In the genomic region with DNA sequence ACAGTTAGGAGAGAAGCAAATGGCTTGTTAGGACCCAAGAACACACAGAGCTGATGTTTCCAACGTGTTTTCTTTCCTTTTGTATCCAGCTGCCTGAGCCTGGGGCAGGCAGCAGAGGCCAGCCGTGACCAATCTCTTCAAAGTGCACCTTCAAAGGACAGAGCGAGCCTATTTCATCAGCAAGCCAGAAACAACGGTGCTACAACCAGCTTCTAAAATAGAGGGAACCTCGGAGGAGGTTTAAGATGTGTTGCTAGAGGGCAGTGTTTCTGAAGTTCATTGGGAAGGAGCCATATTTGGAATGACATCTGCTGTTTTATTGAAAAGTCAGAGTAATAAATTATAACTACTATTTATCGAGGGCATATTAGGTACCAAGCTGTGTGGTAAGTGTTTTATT, we compare ENCODE assay signal across 10 cellular contexts. TPM values are rescaled to one million over a fixed set of nuclear protein-coding genes. Genes with fewer than 3 reads are reported as not detected.
DNase-seq lines count a peak whose midpoint lies in the region; ATAC-seq and TF ChIP-seq lines count a peak whose summit lies in the region.
"Had no signal": no experiment of that assay in that cellular context is flagged by ENCODE, and none has a peak within 500 bp of the region (broad histone marks: within the 10 kb centered on the region; RNA-seq: fewer than 3 reads in every experiment).

No MANE protein-coding gene starts in this region.

- H3F3A ChIP-seq in PC-9 (ENCODE audit: insufficient read depth, low read depth): no peaks in the 10 kb centered on the region

- TF ChIP-seq CTCF in HFFc6 (IDR thresholded peaks at IDR 0.05) (peak; percentile 61), PC-9 (conservative IDR thresholded peaks at IDR 0.05) (no peak; the same call in 1 of the 2 replicates), fibroblast of pulmonary artery (IDR thresholded peaks at IDR 0.05; ENCODE audit: low read length, missing control alignments) (peak; percentile 4), psoas muscle (IDR thresholded peaks at IDR 0.05) (no peak)

- H3K4me3 ChIP-seq in PC-9 (no peak overlapping the region), fibroblast of pulmonary artery (replicated peaks; ENCODE audit: low read depth, low read length) (no peak overlapping the region), psoas muscle (no peak overlapping the region)

- H3K4me3 Mint-ChIP-seq in HFFc6: no peak overlapping the region
- H3K4me3 Mint-ChIP-seq in activated T-cell treated with anti-CD3 and anti-CD28 coated beads, Interleukin-2, amount 50 U/mL, for 4 hours: no peak overlapping the region

- H3K9me2 ChIP-seq in PC-9 (ENCODE audit: insufficient read depth): no peaks in the 10 kb centered on the region

- H3K4me2 ChIP-seq in PC-9: no peak overlapping the region

- POLR2A ChIA-PET in PC-9 (lab: Charles Lee; ENCODE audit: unreplicated experiment): no interaction called here

- H3K4me1 Mint-ChIP-seq in HFFc6 (ENCODE audit: low read depth): peaks cover 4% of the 10 kb centered on the region; the same call in 1 of the 2 replicates
- H3K4me1 Mint-ChIP-seq in activated T-cell treated with anti-CD3 and anti-CD28 coated beads, Interleukin-2, amount 50 U/mL, for 4 hours (ENCODE audit: low read depth): no peaks in the 10 kb centered on the region

- no peaks in the 10 kb centered on the region for H3K27me3 ChIP-seq in PC-9 (ENCODE audit: insufficient read depth, low read depth)
- H3K27me3 ChIP-seq in psoas muscle (ENCODE audit: insufficient read depth in 3 of 3, low read length in 2 of 3): no peaks in the 10 kb centered on the region

- H4K20me1 ChIP-seq in PC-9 (ENCODE audit: insufficient read depth): no peaks in the 10 kb centered on the region

- H3K9me3 ChIP-seq in PC-9 (ENCODE audit: insufficient read depth, low read depth) (peaks cover 4% of the 10 kb centered on the region; the same call in 1 of the 2 replicates), psoas muscle (no peaks in the 10 kb centered on the region)

- H3K27ac ChIP-seq in PC-9 (no peak overlapping the region), psoas muscle (no peak overlapping the region)

- no peaks in the 10 kb centered on the region for H3K79me2 ChIP-seq in PC-9 (ENCODE audit: low read depth)

- CTCF ChIA-PET in PC-9 (lab: Charles Lee): interaction anchor here (0.6 kb wide), 1 partner anchor 1176 kb away, joined by 3 read pairs; no protein-coding TSS in a partner anchor

- H3K27me3 Mint-ChIP-seq in HFFc6 (ENCODE audit: insufficient read depth): peaks cover 4% of the 10 kb centered on the region
- H3K27me3 Mint-ChIP-seq in activated T-cell treated with anti-CD3 and anti-CD28 coated beads, Interleukin-2, amount 50 U/mL, for 4 hours (ENCODE audit: low read depth): peaks cover 6% of the 10 kb centered on the region

- H3K27ac Mint-ChIP-seq in HFFc6: no peak overlapping the region

- H3K4me1 ChIP-seq in PC-9 (replicated peaks; ENCODE audit: insufficient read depth) (no peaks in the 10 kb centered on the region), psoas muscle (no peaks in the 10 kb centered on the region)

- intact Hi-C loops in PC-9 (cut with micrococcal nuclease; ENCODE audit: unreplicated experiment) (no loop called here), psoas muscle (cut with DNase I) (no loop called here)

- H3K36me3 ChIP-seq in PC-9 (ENCODE audit: low read depth): no peaks in the 10 kb centered on the region
- no peaks in the 10 kb centered on the region for H3K36me3 ChIP-seq in psoas muscle (ENCODE audit: insufficient read depth in 1 of 2, low read depth in 1 of 2)

- ATAC-seq in activated T-cell treated with anti-CD3 and anti-CD28 coated beads, Interleukin-2, amount 50 U/mL, for 4 hours: no peak
- ATAC-seq in GM21515 (IDR thresholded peaks at IDR 0.05; ENCODE audit: unreplicated experiment): no peak
- ATAC-seq in psoas muscle: no peak

- BruUV-seq in PC-9 (replicated peaks; lab: Mats Ljungman, UMichigan): no TSS peak

- H3K9me3 Mint-ChIP-seq in HFFc6: no peaks in the 10 kb centered on the region
- H3K9me3 Mint-ChIP-seq in activated T-cell treated with anti-CD3 and anti-CD28 coated beads, Interleukin-2, amount 50 U/mL, for 4 hours: no peaks in the 10 kb centered on the region

- H3K36me3 Mint-ChIP-seq in HFFc6 (ENCODE audit: low read depth): no peaks in the 10 kb centered on the region
- no peaks in the 10 kb centered on the region for H3K36me3 Mint-ChIP-seq in activated T-cell treated with anti-CD3 and anti-CD28 coated beads, Interleukin-2, amount 50 U/mL, for 4 hours (ENCODE audit: insufficient read depth)

- WGBS in psoas muscle, 3 donors: 23 to 28% (median 26%) methylated on average over 6 of the region's 6 CpGs

- DNase-seq in AG08396 (ENCODE audit: low spot score): peak; percentile 8
- DNase-seq in HFFc6: peak; percentile 17
- no peak for DNase-seq in PC-9
- DNase-seq in fibroblast of pulmonary artery (ENCODE audit: low read depth): no peak
- DNase-seq in activated T-cell treated with anti-CD3 and anti-CD28 coated beads, Interleukin-2, amount 50 U/mL, for 4 hours: no peak
- no peak for DNase-seq in GDM1 (lab: John Stamatoyannopoulos, UW)
- no peak for DNase-seq in psoas muscle
- DNase-seq: activated naive CD4-positive, alpha-beta T cell treated with anti-CD3 and anti-CD28 coated beads, Interleukin-2, amount 50 U/mL, for 16 hours; DND-41 had no signal

- peak overlapping the region; percentile 80 for H2AFZ ChIP-seq in PC-9

RNA-seq across cellular contexts. Expression of a gene that starts 56.2 kb away (rescaled TPM):
- total RNA-seq in HFFc6 (2021; fragmentation: NEBNext Ultra II Directional; extraction: Animal tissue kit (Norgen Biotek cat#: 25700)): 10 to 100 TPM in 5 of 6 experiments, 1 to 10 TPM in 1; 8.8 to 16.2 (median 15.1) TPM
- total RNA-seq in PC-9 (2021) (14.2 and 20.4 TPM in 2 replicates), psoas muscle (1 to 10 TPM; 2.1 to 2.9 (median 2.6) TPM)
- total RNA-seq in activated T-cell treated with anti-CD3 and anti-CD28 coated beads, Interleukin-2, amount 50 U/mL, for 4 hours: 10 to 100 TPM; 35.2 to 44.6 (median 43.8) TPM
- polyA plus RNA-seq in psoas muscle: 1 to 10 TPM; 1.6 to 3.8 (median 3.3) TPM

Comparison
In these comparisons a context has a peak if more than half of its experiments do, and no peak if none do; other contexts are left out.
1. DNase-seq: peak in AG08396 (single experiment) and HFFc6 (single experiment); none in PC-9 (0 of 2), fibroblast of pulmonary artery (single experiment), activated T-cell treated with anti-CD3 and anti-CD28 coated beads, Interleukin-2, amount 50 U/mL, for 4 hours (single experiment), GDM1 (single experiment) and psoas muscle (0 of 2).
2. CTCF ChIP-seq: peak in HFFc6 (single experiment) and fibroblast of pulmonary artery (single experiment); none in PC-9 (single experiment) and psoas muscle (single experiment).